Comparison of ENCODE assay signal across 14 cellular contexts in the genomic region with DNA sequence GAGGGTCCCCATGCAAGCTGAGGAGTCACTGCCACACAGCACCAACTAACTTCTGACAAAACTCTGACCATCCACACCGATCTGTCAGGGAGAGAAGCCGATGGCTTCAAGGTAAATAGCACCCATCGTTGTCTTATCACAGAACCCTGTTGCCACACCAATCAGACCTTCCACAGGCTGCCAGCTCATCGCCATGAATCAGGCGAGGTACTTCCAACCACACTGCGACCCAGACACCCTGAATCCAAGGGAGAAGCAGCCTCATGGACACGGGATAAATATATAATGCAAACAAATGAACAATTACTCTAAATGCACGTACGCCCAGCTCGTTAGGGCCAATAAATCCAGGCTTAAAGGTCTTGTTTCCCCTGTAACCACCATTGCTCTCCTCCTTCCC. TPM values are rescaled to one million over a fixed set of nuclear protein-coding genes. Genes with fewer than 3 reads are reported as not detected.
DNase-seq lines count a peak whose midpoint lies in the region; ATAC-seq lines count a peak whose summit lies in the region.
"Had no signal": no experiment of that assay in that cellular context is flagged by ENCODE, and none has a peak within 500 bp of the region (broad histone marks: within the 10 kb centered on the region; RNA-seq: fewer than 3 reads in every experiment).

No MANE protein-coding gene starts in this region.

- no peaks in the 10 kb centered on the region for H3K9me3 Mint-ChIP-seq in naive thymus-derived CD8-positive, alpha-beta T cell
- H3K9me3 Mint-ChIP-seq: activated B cell treated with CpG ODN at 0.5 μM for 24 hours; CD8-positive, alpha-beta memory T cell had no signal

- peaks cover 45 to 97% (median 91%) of the 10 kb centered on the region in 4 donors for H3K4me1 Mint-ChIP-seq in naive thymus-derived CD8-positive, alpha-beta T cell

- H3K36me3 Mint-ChIP-seq in naive thymus-derived CD8-positive, alpha-beta T cell = peaks cover 0 to 8% (median 0%) of the 10 kb centered on the region in 3 donors

- H3K4me3 Mint-ChIP-seq in naive thymus-derived CD8-positive, alpha-beta T cell = peak overlapping the region in 3 of 10 donors; percentile 22 to 48 (median 22)
- H3K4me3 Mint-ChIP-seq: activated B cell treated with CpG ODN at 0.5 μM for 24 hours had no signal

- peak; percentile 40 for DNase-seq in NCI-H2029 (lab: John Stamatoyannopoulos, UW)
- no peak for DNase-seq in NCI-H2029 treated with DMSO at 0.1 percent for 48 hours (lab: John Stamatoyannopoulos, UW)
- peak; percentile 68 for DNase-seq in M059J (ENCODE audit: low read depth)
- DNase-seq in amniotic epithelial cell (ENCODE audit: low read depth) = peak; percentile 76
- DNase-seq in naive thymus-derived CD8-positive, alpha-beta T cell = no peak
- DNase-seq in T-helper 9 cell = no peak
- no peak for DNase-seq in GM03348 (ENCODE audit: low spot score)
- DNase-seq: 8988T; activated B cell treated with CpG ODN at 0.5 μM for 24 hours; CD8-positive, alpha-beta memory T cell; left lung; NCI-H1048; spleen had no signal

- H3K27ac Mint-ChIP-seq in naive thymus-derived CD8-positive, alpha-beta T cell = peak overlapping the region in 9 of 10 donors; percentile 55 to 100 (median 72)
- H3K27ac Mint-ChIP-seq: activated B cell treated with CpG ODN at 0.5 μM for 24 hours had no signal

- POLR2A ChIA-PET in naive thymus-derived CD8-positive, alpha-beta T cell (lab: Charles Lee) = interaction anchor here (1.6 kb wide), 1 partner anchor 10 kb away, joined by 5 read pairs; no protein-coding TSS in a partner anchor

- ATAC-seq in naive thymus-derived CD8-positive, alpha-beta T cell = no peak
- ATAC-seq in esophagus mucosa = no peak
- ATAC-seq: left lung had no signal

- H3K27me3 Mint-ChIP-seq in naive thymus-derived CD8-positive, alpha-beta T cell = no peaks in the 10 kb centered on the region
- H3K27me3 Mint-ChIP-seq: activated B cell treated with CpG ODN at 0.5 μM for 24 hours; CD8-positive, alpha-beta memory T cell had no signal

RNA-seq across cellular contexts. Expression of gene RANBP3, which starts 20.8 kb away (rescaled TPM):
- total RNA-seq in M059J (2014; rRNA removed; shearing (Covaris generic)) = 115 and 130 TPM in 2 replicates
- 100 to 1,000 TPM; 128 to 145 TPM for total RNA-seq in naive thymus-derived CD8-positive, alpha-beta T cell
- polyA plus RNA-seq in naive thymus-derived CD8-positive, alpha-beta T cell = 10 to 100 TPM in 1 of 3 donors, 1 to 10 TPM in 2; 7.7 to 13.0 (median 9.1) TPM
- 49.6 TPM for total RNA-seq in esophagus mucosa

RNA-seq across cellular contexts. Expression of gene CAPS, which starts 43.1 kb away (rescaled TPM):
- total RNA-seq in M059J (2014; rRNA removed; shearing (Covaris generic)) = 0.96 and 1.3 TPM in 2 replicates
- 10 to 100 TPM; 55.9 to 58.3 TPM for total RNA-seq in naive thymus-derived CD8-positive, alpha-beta T cell
- 1 to 10 TPM; 1.3 to 2.8 (median 2.0) TPM for polyA plus RNA-seq in naive thymus-derived CD8-positive, alpha-beta T cell
- total RNA-seq in esophagus mucosa = 2.7 TPM

RNA-seq across cellular contexts. Expression of gene VMAC, which starts 52.5 kb away (rescaled TPM):
- 1.6 and 4.4 TPM in 2 replicates for total RNA-seq in M059J (2014; rRNA removed; shearing (Covaris generic))
- 10 to 100 TPM; 32.7 to 34.5 TPM for total RNA-seq in naive thymus-derived CD8-positive, alpha-beta T cell
- 1 to 10 TPM; 6.2 to 8.4 (median 7.0) TPM for polyA plus RNA-seq in naive thymus-derived CD8-positive, alpha-beta T cell
- 4.1 TPM for total RNA-seq in esophagus mucosa

RNA-seq across cellular contexts. Expression of gene NDUFA11, which starts 53.5 kb away (rescaled TPM):
- 246 and 328 TPM in 2 replicates for total RNA-seq in M059J (2014; rRNA removed; shearing (Covaris generic))
- total RNA-seq in naive thymus-derived CD8-positive, alpha-beta T cell = 100 to 1,000 TPM; 116 to 131 TPM
- polyA plus RNA-seq in naive thymus-derived CD8-positive, alpha-beta T cell = 100 to 1,000 TPM; 374 to 404 (median 395) TPM
- 217 TPM for total RNA-seq in esophagus mucosa

Comparison
In these comparisons a context has a peak if more than half of its experiments do, and no peak if none do; other contexts are left out.
1. DNase-seq: peak in NCI-H2029 (single experiment), M059J (single experiment) and amniotic epithelial cell (single experiment); none in NCI-H2029 treated with DMSO at 0.1 percent for 48 hours (single experiment), naive thymus-derived CD8-positive, alpha-beta T cell (0 of 10), T-helper 9 cell (single experiment) and GM03348 (single experiment).
2. RNA of gene CAPS, which starts 43.1 kb away (total RNA-seq): 55.9 to 58.3 TPM in naive thymus-derived CD8-positive, alpha-beta T cell; 2.7 TPM in esophagus mucosa (single experiment) and 0.96 to 1.3 TPM in M059J; every median in the first group is over 10 times any median in the second.